ENCODE assay signal across 8 cellular contexts in genomic region chrX:69222103-69223090, GRCh38. TPM values are rescaled to one million over a fixed set of nuclear protein-coding genes. Genes with fewer than 3 reads are reported as not detected.
DNase-seq lines count a peak whose midpoint lies in the region; ATAC-seq and TF ChIP-seq lines count a peak whose summit lies in the region.

No MANE protein-coding gene starts in this region.

- peak; percentile 84 for DNase-seq in GM03348 (ENCODE audit: low spot score)
- DNase-seq in NOMO-1 (lab: John Stamatoyannopoulos, UW; ENCODE audit: unreplicated experiment in 2 of 2): peak; percentile 24 to 40
- peak; percentile 63 for DNase-seq in activated T-cell treated with anti-CD3 and anti-CD28 coated beads for 1 hour (ENCODE audit: low read depth)
- no peak for DNase-seq in esophagus squamous epithelium (lab: John Stamatoyannopoulos, UW)
- peak; percentile 40 for DNase-seq in naive B cell
- DNase-seq in stimulated activated CD8-positive, alpha-beta memory T cell treated with anti-CD3 and anti-CD28 coated beads, Interleukin-7, amount 100 ng/mL, for 48 hours (ENCODE audit: extremely low read depth in 1 of 2, low read depth in 1 of 2): peak; percentile 24 to 27

- peaks cover 0 to 7% (median 0%) of the 10 kb centered on the region in 3 donors for H3K4me1 Mint-ChIP-seq in naive B cell

- H3K27ac ChIP-seq in esophagus squamous epithelium: no peak overlapping the region

- TF ChIP-seq CTCF in esophagus squamous epithelium (IDR thresholded peaks at IDR 0.05): peak; percentile 36 to 81 (median 74)

- no peak overlapping the region for H3K4me3 Mint-ChIP-seq in naive B cell

- H3K36me3 ChIP-seq in esophagus squamous epithelium: no peaks in the 10 kb centered on the region

- ATAC-seq in HG03378 (IDR thresholded peaks at IDR 0.05; ENCODE audit: unreplicated experiment) (peak; percentile 61), naive B cell (ENCODE audit: low read depth in 2 of 2) (peak; percentile 64 to 70), GM21367 (IDR thresholded peaks at IDR 0.05; ENCODE audit: unreplicated experiment) (no peak)

- peaks cover 0 to 8% (median 0%) of the 10 kb centered on the region in 3 donors for H3K27me3 Mint-ChIP-seq in naive B cell

- H3K4me3 ChIP-seq in esophagus squamous epithelium: no peak overlapping the region

- intact Hi-C loops in esophagus squamous epithelium (cut with DNase I): loop anchor here (5.0 kb wide), 1 partner anchor 395 kb away; the partner anchor contains the start of gene EFNB1

- H3K4me1 ChIP-seq in esophagus squamous epithelium: peaks cover 4 to 9% (median 6%) of the 10 kb centered on the region in 3 donors

- no peaks in the 10 kb centered on the region for H3K9me3 ChIP-seq in esophagus squamous epithelium

- no peaks in the 10 kb centered on the region for H3K36me3 Mint-ChIP-seq in naive B cell

- H3K27ac Mint-ChIP-seq in naive B cell: no peak overlapping the region

- 25 to 76% methylated on average over 2 to 9 of the region's 12 CpGs for WGBS in esophagus squamous epithelium, 2 donors

- TF ChIP-seq POLR2A in esophagus squamous epithelium (IDR thresholded peaks at IDR 0.05): no peak

- H3K27me3 ChIP-seq in esophagus squamous epithelium: no peaks in the 10 kb centered on the region

- H3K9me3 Mint-ChIP-seq in naive B cell: no peaks in the 10 kb centered on the region

RNA-seq across cellular contexts. Expression of gene PJA1, which starts 57.1 kb away (rescaled TPM):
- 10 to 100 TPM in 3 of 4 donors, 1 to 10 TPM in 1; 7.5 to 24.2 (median 15.8) TPM for total RNA-seq in esophagus squamous epithelium
- polyA plus RNA-seq in naive B cell (ENCODE audit: low read depth in 6 of 6): 10 to 100 TPM; 23.7 to 54.2 (median 39.2) TPM
